20 cellular contexts compared by ENCODE assay signal in the genomic region with DNA sequence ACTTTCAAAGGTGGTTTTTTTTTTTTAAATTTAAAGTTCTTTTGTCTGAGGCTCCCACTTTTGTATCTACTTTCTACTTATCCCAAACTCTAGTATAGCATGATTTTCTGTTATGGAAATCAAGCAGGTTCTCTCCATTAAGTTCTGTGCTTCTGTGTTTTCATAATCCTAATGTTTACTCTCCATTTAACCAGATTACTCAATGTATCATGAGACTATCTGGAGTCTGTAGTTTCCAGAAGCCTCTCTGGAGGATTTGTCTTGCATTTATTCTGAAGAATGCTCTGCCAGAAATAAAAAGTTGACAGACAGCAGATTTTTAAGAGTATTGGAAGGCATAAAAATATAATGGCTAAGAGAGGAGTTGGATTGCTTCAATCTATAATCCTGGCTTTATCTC. TPM values are rescaled to one million over a fixed set of nuclear protein-coding genes. Genes with fewer than 3 reads are reported as not detected.
A peak's percentile ranks its signal among the peaks of the same experiment; 100 is the strongest.
DNase-seq lines count a peak whose midpoint lies in the region; ATAC-seq, FAIRE-seq and TF ChIP-seq lines count a peak whose summit lies in the region.
"Had no signal": no experiment of that assay in that cellular context is flagged by ENCODE, and none has a peak within 500 bp of the region (broad histone marks: within the 10 kb centered on the region; RNA-seq: fewer than 3 reads in every experiment).

No MANE protein-coding gene starts in this region.

- no peak for FAIRE-seq in GM19239 (lab: Jason Lieb, UNC)

- H3K9me3 ChIP-seq in left ventricle myocardium inferior (replicated peaks): no peaks in the 10 kb centered on the region
- no peaks in the 10 kb centered on the region for H3K9me3 ChIP-seq in left lung
- H3K9me3 ChIP-seq: SJCRH30 had no signal

- intact Hi-C loops in left ventricle myocardium inferior (cut with micrococcal nuclease): no loop called here
- intact Hi-C loops in cardiac septum (cut with DNase I): no loop called here
- intact Hi-C loops in left lung (cut with DNase I): no loop called here

- DNase-seq in left ventricle myocardium inferior (no peak), cardiac septum (ENCODE audit: low spot score) (no peak), choroid plexus epithelial cell (ENCODE audit: low read depth) (peak; percentile 24), left lung (no peak), stromal cell of bone marrow (ENCODE audit: low read depth) (peak; percentile 48), COR-L47 (lab: John Stamatoyannopoulos, UW) (no peak), GM19239 (ENCODE audit: insufficient read length, low spot score) (no peak)
- DNase-seq: 8988T; CD4-positive, CD25-positive, alpha-beta regulatory T cell; DMS153; GF-D8; GM23248; HCEC 1CT; NCI-H1105; NCI-H2081 treated with DMSO at 0.1 percent for 48 hours; PC-9; SJCRH30 had no signal

- H3K27ac ChIP-seq in left ventricle myocardium inferior (replicated peaks) (peak overlapping the region; percentile 38), left lung (no peak overlapping the region)
- H3K27ac ChIP-seq: GM23248, PC-9, RWPE1, SJCRH30 had no signal

- peak; percentile 34 for ATAC-seq in left lung
- no peak for ATAC-seq in HG03442 (IDR thresholded peaks at IDR 0.05; ENCODE audit: unreplicated experiment)

- no peaks in the 10 kb centered on the region for H3K36me3 ChIP-seq in left ventricle myocardium inferior
- no peaks in the 10 kb centered on the region for H3K36me3 ChIP-seq in left lung
- H3K36me3 ChIP-seq: SJCRH30 had no signal

- H3K4me1 ChIP-seq in left ventricle myocardium inferior (no peaks in the 10 kb centered on the region), left lung (no peaks in the 10 kb centered on the region)
- H3K4me1 ChIP-seq: SJCRH30 had no signal

- H3K4me3 ChIP-seq in left ventricle myocardium inferior: no peak overlapping the region
- no peak overlapping the region for H3K4me3 ChIP-seq in choroid plexus epithelial cell (ENCODE audit: low read depth, low read length)
- H3K4me3 ChIP-seq in left lung: no peak overlapping the region
- H3K4me3 ChIP-seq: GM23248, PC-9, SJCRH30 had no signal

- no peaks in the 10 kb centered on the region for H3K27me3 ChIP-seq in left ventricle myocardium inferior (ENCODE audit: low read depth)
- H3K27me3 ChIP-seq in left lung: no peaks in the 10 kb centered on the region
- H3K27me3 ChIP-seq: SJCRH30 had no signal

- TF ChIP-seq CTCF in left ventricle myocardium inferior (IDR thresholded peaks at IDR 0.05; ENCODE audit: borderline replicate concordance): no peak
- TF ChIP-seq CTCF in choroid plexus epithelial cell (conservative IDR thresholded peaks at IDR 0.05; ENCODE audit: low read depth, low read length): no peak
- no peak for TF ChIP-seq CTCF in left lung (IDR thresholded peaks at IDR 0.05)

RNA-seq across cellular contexts. Expression of a gene that starts 39.3 kb away (rescaled TPM):
- total RNA-seq in left ventricle myocardium inferior (42.7 TPM), cardiac septum (50.3 TPM), left lung (100 to 1,000 TPM; 186 to 354 TPM)
- total RNA-seq: B cell had no signal

Comparison
In these comparisons a context has a peak if more than half of its experiments do, and no peak if none do; other contexts are left out.
1. DNase-seq: peak in choroid plexus epithelial cell (single experiment) and stromal cell of bone marrow (single experiment); none in left ventricle myocardium inferior (single experiment), cardiac septum (single experiment), left lung (0 of 2), COR-L47 (single experiment) and GM19239 (single experiment).